ENCODE assay signal across 1 cellular context in genomic region chr7:7969306-7970112, GRCh38.
A peak's percentile ranks its signal among the peaks of the same experiment; 100 is the strongest.
TF ChIP-seq lines count a peak whose summit lies in the region.

No MANE protein-coding gene starts in this region.

TF ChIP-seq in K562, 482 proteins besides CTCF, POLR2A, EP300 and RAD21 (continued from another document and continues in another):
- peak; percentile 60; the same call in 1 of the 2 replicates for TF ChIP-seq MGA (IDR thresholded peaks at IDR 0.05)
- TF ChIP-seq ETV5 (CRISPR knock-in tag; IDR thresholded peaks at IDR 0.05; ENCODE audit: low read depth) = no peak
- TF ChIP-seq ZNF766 (CRISPR knock-in tag; conservative IDR thresholded peaks at IDR 0.05) = 0 out of 2 replicates have a peak, but pooled peaks have one; percentile 23
- TF ChIP-seq HNRNPLL (IDR thresholded peaks at IDR 0.05; ENCODE audit: low read depth, low read length, poor library complexity, severe bottlenecking) = peak; percentile 31
- peak; percentile 83 for TF ChIP-seq L3MBTL2 (IDR thresholded peaks at IDR 0.05)
- TF ChIP-seq RBBP5 (IDR thresholded peaks at IDR 0.05; ENCODE audit: borderline replicate concordance, insufficient read depth, low read length, poor library complexity, severe bottlenecking) = peak; percentile 70
- 0 out of 2 replicates have a peak, but pooled peaks have one; percentile 25 for TF ChIP-seq MTA3 (IDR thresholded peaks at IDR 0.05; ENCODE audit: borderline replicate concordance)
- TF ChIP-seq ZNF23 (CRISPR knock-in tag; IDR thresholded peaks at IDR 0.05) = no peak
- TF ChIP-seq NFIC (IDR thresholded peaks at IDR 0.05) = peak; percentile 29
- TF ChIP-seq NR2C2 (CRISPR knock-in tag; IDR thresholded peaks at IDR 0.05) = no peak
- 0 out of 2 replicates have a peak, but pooled peaks have one; percentile 6 for TF ChIP-seq NR2C2 (tag; IDR thresholded peaks at IDR 0.05)
- TF ChIP-seq NCOA6 (IDR thresholded peaks at IDR 0.05) = peak; percentile 88
- peak in 1 of 3 experiments; percentile 24 for TF ChIP-seq YY1 (IDR thresholded peaks at IDR 0.05; ENCODE audit: borderline replicate concordance in 1 of 3, control insufficient read depth in 1 of 3, extremely low read depth in 1 of 3, insufficient read depth in 3 of 3, insufficient read length in 1 of 3, insufficient replicate concordance in 2 of 3, low read depth in 1 of 3, low read length in 2 of 3)
- TF ChIP-seq, protein P1, sequence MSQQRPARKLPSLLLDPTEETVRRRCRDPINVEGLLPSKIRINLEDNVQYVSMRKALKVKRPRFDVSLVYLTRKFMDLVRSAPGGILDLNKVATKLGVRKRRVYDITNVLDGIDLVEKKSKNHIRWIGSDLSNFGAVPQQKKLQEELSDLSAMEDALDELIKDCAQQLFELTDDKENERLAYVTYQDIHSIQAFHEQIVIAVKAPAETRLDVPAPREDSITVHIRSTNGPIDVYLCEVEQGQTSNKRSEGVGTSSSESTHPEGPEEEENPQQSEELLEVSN (IDR thresholded peaks at IDR 0.05; ENCODE audit: borderline replicate concordance in 1 of 2, extremely low read depth in 1 of 2, insufficient read depth in 1 of 2, insufficient read length in 1 of 2, low read depth in 1 of 2, low read length in 1 of 2, poor library complexity in 1 of 2, severe bottlenecking in 1 of 2) = peak in 1 of 2 experiments; percentile 78
- TF ChIP-seq ATF6 (CRISPR knock-in tag; IDR thresholded peaks at IDR 0.05) = no peak
- peak; percentile 27 for TF ChIP-seq BRD9 (IDR thresholded peaks at IDR 0.05; ENCODE audit: low read depth, partially characterized antibody)
- TF ChIP-seq SP1 (CRISPR knock-in tag; IDR thresholded peaks at IDR 0.05) = 0 out of 2 replicates have a peak, but pooled peaks have one; percentile 22
- peak; percentile 15 for TF ChIP-seq RB1 (IDR thresholded peaks at IDR 0.05; ENCODE audit: low read depth)
- peak; percentile 30; the same call in 1 of the 2 replicates for TF ChIP-seq PHF8 (IDR thresholded peaks at IDR 0.05; ENCODE audit: borderline replicate concordance, low read length)
- TF ChIP-seq, protein P2, sequence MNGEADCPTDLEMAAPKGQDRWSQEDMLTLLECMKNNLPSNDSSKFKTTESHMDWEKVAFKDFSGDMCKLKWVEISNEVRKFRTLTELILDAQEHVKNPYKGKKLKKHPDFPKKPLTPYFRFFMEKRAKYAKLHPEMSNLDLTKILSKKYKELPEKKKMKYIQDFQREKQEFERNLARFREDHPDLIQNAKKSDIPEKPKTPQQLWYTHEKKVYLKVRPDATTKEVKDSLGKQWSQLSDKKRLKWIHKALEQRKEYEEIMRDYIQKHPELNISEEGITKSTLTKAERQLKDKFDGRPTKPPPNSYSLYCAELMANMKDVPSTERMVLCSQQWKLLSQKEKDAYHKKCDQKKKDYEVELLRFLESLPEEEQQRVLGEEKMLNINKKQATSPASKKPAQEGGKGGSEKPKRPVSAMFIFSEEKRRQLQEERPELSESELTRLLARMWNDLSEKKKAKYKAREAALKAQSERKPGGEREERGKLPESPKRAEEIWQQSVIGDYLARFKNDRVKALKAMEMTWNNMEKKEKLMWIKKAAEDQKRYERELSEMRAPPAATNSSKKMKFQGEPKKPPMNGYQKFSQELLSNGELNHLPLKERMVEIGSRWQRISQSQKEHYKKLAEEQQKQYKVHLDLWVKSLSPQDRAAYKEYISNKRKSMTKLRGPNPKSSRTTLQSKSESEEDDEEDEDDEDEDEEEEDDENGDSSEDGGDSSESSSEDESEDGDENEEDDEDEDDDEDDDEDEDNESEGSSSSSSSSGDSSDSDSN (IDR thresholded peaks at IDR 0.05; ENCODE audit: borderline replicate concordance in 1 of 2, low read depth in 2 of 2, low read length in 2 of 2) = peak; percentile 39 to 43; a peak in 3 of 4 replicates
- peak; percentile 59 for TF ChIP-seq KDM5B (IDR thresholded peaks at IDR 0.05; ENCODE audit: insufficient replicate concordance, low read depth, low read length)
- TF ChIP-seq, protein P3, sequence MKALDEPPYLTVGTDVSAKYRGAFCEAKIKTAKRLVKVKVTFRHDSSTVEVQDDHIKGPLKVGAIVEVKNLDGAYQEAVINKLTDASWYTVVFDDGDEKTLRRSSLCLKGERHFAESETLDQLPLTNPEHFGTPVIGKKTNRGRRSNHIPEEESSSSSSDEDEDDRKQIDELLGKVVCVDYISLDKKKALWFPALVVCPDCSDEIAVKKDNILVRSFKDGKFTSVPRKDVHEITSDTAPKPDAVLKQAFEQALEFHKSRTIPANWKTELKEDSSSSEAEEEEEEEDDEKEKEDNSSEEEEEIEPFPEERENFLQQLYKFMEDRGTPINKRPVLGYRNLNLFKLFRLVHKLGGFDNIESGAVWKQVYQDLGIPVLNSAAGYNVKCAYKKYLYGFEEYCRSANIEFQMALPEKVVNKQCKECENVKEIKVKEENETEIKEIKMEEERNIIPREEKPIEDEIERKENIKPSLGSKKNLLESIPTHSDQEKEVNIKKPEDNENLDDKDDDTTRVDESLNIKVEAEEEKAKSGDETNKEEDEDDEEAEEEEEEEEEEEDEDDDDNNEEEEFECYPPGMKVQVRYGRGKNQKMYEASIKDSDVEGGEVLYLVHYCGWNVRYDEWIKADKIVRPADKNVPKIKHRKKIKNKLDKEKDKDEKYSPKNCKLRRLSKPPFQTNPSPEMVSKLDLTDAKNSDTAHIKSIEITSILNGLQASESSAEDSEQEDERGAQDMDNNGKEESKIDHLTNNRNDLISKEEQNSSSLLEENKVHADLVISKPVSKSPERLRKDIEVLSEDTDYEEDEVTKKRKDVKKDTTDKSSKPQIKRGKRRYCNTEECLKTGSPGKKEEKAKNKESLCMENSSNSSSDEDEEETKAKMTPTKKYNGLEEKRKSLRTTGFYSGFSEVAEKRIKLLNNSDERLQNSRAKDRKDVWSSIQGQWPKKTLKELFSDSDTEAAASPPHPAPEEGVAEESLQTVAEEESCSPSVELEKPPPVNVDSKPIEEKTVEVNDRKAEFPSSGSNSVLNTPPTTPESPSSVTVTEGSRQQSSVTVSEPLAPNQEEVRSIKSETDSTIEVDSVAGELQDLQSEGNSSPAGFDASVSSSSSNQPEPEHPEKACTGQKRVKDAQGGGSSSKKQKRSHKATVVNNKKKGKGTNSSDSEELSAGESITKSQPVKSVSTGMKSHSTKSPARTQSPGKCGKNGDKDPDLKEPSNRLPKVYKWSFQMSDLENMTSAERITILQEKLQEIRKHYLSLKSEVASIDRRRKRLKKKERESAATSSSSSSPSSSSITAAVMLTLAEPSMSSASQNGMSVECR (CRISPR knock-in tag; IDR thresholded peaks at IDR 0.05) = peak; percentile 65; the same call in 1 of the 2 replicates
- peak in 1 of 2 experiments; percentile 78; a peak in 2 of 4 replicates for TF ChIP-seq ZNF639 (CRISPR knock-in tag; conservative IDR thresholded peaks at IDR 0.05 in 1 of 2, IDR thresholded peaks at IDR 0.05 in 1 of 2)
- TF ChIP-seq ZNF431 (CRISPR knock-in tag; IDR thresholded peaks at IDR 0.05) = 0 out of 2 replicates have a peak, but pooled peaks have one; percentile 34
- TF ChIP-seq KAT7 (CRISPR knock-in tag; IDR thresholded peaks at IDR 0.05; ENCODE audit: borderline replicate concordance) = 0 out of 2 replicates have a peak, but pooled peaks have one; percentile 6
- TF ChIP-seq SMAD4 (CRISPR knock-in tag; conservative IDR thresholded peaks at IDR 0.05) = peak; percentile 7; the same call in 1 of the 2 replicates
